ENCODE assay signal across 14 cellular contexts in the genomic region with DNA sequence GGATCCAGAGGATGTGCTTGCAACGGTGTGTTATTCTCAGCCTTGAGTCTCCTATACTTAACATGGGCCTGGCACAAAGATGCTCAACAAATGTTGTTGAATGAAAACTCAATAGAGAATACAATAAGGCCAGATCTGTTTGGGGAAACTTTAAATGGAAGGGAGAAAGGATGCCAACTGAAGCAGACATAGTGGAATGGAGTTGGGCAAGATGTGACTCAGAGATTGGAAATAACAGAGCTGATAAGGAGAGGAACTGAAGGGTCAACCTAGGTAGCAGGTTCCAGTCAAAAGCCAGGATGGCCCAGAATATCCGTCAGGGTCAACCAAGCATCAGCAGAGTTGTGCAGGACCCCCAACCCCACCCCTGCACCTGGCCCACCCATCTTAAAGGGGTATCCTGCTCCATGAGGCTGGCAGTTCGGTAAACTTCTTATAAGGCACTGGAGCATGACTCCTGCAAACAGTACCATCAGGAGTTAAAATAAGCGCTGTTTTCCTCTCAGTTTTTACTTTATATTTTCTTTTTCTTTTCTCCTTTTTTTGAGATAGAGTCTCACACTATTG. TPM values are rescaled to one million over a fixed set of nuclear protein-coding genes. Genes with fewer than 3 reads are reported as not detected.
DNase-seq lines count a peak whose midpoint lies in the region; ATAC-seq and TF ChIP-seq lines count a peak whose summit lies in the region.
"Had no signal": no experiment of that assay in that cellular context is flagged by ENCODE, and none has a peak within 500 bp of the region (broad histone marks: within the 10 kb centered on the region; RNA-seq: fewer than 3 reads in every experiment).

No MANE protein-coding gene starts in this region.

- intact Hi-C loops in activated CD4-positive, alpha-beta T cell treated with anti-CD3 and anti-CD28 coated beads for 36 hours (cut with DNase I, micrococcal nuclease): loop anchor here (1.0 to 10.0 kb wide), 10 partner anchors 16 to 557 kb away; a partner anchor contains a TSS
- intact Hi-C loops in OCI-LY7 (cut with micrococcal nuclease; ENCODE audit: unreplicated experiment) (loop anchor here (5.0 kb wide), 2 partner anchors 222 to 378 kb away; a partner anchor contains a TSS), colonic mucosa (cut with DNase I) (no loop called here)

- WGBS in trophoblast cell (ENCODE audit: extremely low coverage, insufficient coverage, insufficient read length): no CpG with 5 or more reads among the region's 4 CpGs

- TF ChIP-seq CTCF in OCI-LY7 (conservative IDR thresholded peaks at IDR 0.05; ENCODE audit: low read length): no peak
- TF ChIP-seq CTCF in coronary artery (IDR thresholded peaks at IDR 0.05): no peak
- no peak for TF ChIP-seq CTCF in colonic mucosa (IDR thresholded peaks at IDR 0.05)

- H3K27ac Mint-ChIP-seq in activated CD4-positive, alpha-beta T cell treated with anti-CD3 and anti-CD28 coated beads for 36 hours: peak overlapping the region; percentile 26
- H3K27ac Mint-ChIP-seq in activated T-cell treated with anti-CD3 and anti-CD28 coated beads, Interleukin-2, amount 50 U/mL, for 72 hours: no peak overlapping the region

- no peak for ATAC-seq in activated CD4-positive, alpha-beta T cell treated with anti-CD3 and anti-CD28 coated beads for 36 hours
- ATAC-seq in activated T-cell treated with anti-CD3 and anti-CD28 coated beads, Interleukin-2, amount 50 U/mL, for 72 hours (replicated peaks in 1 of 2): no peak

- H3K14ac ChIP-seq in trophoblast cell (ENCODE audit: low read length): no peak overlapping the region

- H3K4me3 ChIP-seq in OCI-LY7 (ENCODE audit: low read depth, low read length, poor library complexity, severe bottlenecking) (peak overlapping the region; percentile 92), coronary artery (no peak overlapping the region), trophoblast cell (ENCODE audit: low read depth, low read length) (no peak overlapping the region), colonic mucosa (no peak overlapping the region)

- H3K4me3 Mint-ChIP-seq in activated CD4-positive, alpha-beta T cell treated with anti-CD3 and anti-CD28 coated beads for 36 hours: peak overlapping the region; percentile 3
- H3K4me3 Mint-ChIP-seq in activated T-cell treated with anti-CD3 and anti-CD28 coated beads, Interleukin-2, amount 50 U/mL, for 72 hours: no peak overlapping the region

- CTCF ChIA-PET in activated CD4-positive, alpha-beta T cell treated with anti-CD3 and anti-CD28 coated beads for 36 hours (lab: Charles Lee): interaction anchor here (0.7 to 2.1 kb wide), 8 partner anchors 8 to 372 kb away, joined by 3 to 11 read pairs (median 6); a partner anchor contains a TSS
- CTCF ChIA-PET in OCI-LY7 (lab: Charles Lee; ENCODE audit: unreplicated experiment): interaction anchor here (1.0 kb wide), 1 partner anchor 24 kb away, joined by 3 read pairs; no protein-coding TSS in a partner anchor

- BruUV-seq in OCI-LY7 (replicated peaks; lab: Mats Ljungman, UMichigan): no TSS peak

- H4K20me1 ChIP-seq in OCI-LY7 (ENCODE audit: insufficient read depth, low read length): no peaks in the 10 kb centered on the region

- H3K9ac ChIP-seq in trophoblast cell (ENCODE audit: low read length) (no peak overlapping the region), colonic mucosa (ENCODE audit: low read depth in 2 of 2, low read length in 2 of 2) (no peak overlapping the region)

- H3K4me2 ChIP-seq in OCI-LY7 (ENCODE audit: low read length) (peak overlapping the region; percentile 96), trophoblast cell (ENCODE audit: low read length) (no peak overlapping the region)

- H3K27ac ChIP-seq in OCI-LY7 (ENCODE audit: low read depth, low read length, poor library complexity, severe bottlenecking) (no peak overlapping the region), coronary artery (no peak overlapping the region), trophoblast cell (ENCODE audit: low read depth, low read length) (no peak overlapping the region), colonic mucosa (no peak overlapping the region)

- no peak overlapping the region for H3K23ac ChIP-seq in trophoblast cell (ENCODE audit: low read length)

- H3K79me2 ChIP-seq in OCI-LY7 (ENCODE audit: insufficient read depth, low read depth, low read length): peaks cover 14% of the 10 kb centered on the region; the same call in 1 of the 2 replicates
- H3K79me2 ChIP-seq in trophoblast cell (ENCODE audit: control insufficient read depth, insufficient read depth, low read length, poor library complexity): no peaks in the 10 kb centered on the region

- no peak overlapping the region for H4K91ac ChIP-seq in trophoblast cell (ENCODE audit: low read depth, low read length)

- H3K27me3 Mint-ChIP-seq in activated CD4-positive, alpha-beta T cell treated with anti-CD3 and anti-CD28 coated beads for 36 hours: peaks cover 4% of the 10 kb centered on the region
- H3K27me3 Mint-ChIP-seq in activated T-cell treated with anti-CD3 and anti-CD28 coated beads, Interleukin-2, amount 50 U/mL, for 72 hours (ENCODE audit: low read depth): peaks cover 2% of the 10 kb centered on the region

- H2BK120ac ChIP-seq in trophoblast cell (ENCODE audit: insufficient read depth, low read length, poor library complexity): no peak overlapping the region

- peaks cover 30% of the 10 kb centered on the region for H3K4me1 Mint-ChIP-seq in activated CD4-positive, alpha-beta T cell treated with anti-CD3 and anti-CD28 coated beads for 36 hours
- peaks cover 37% of the 10 kb centered on the region for H3K4me1 Mint-ChIP-seq in activated T-cell treated with anti-CD3 and anti-CD28 coated beads, Interleukin-2, amount 50 U/mL, for 72 hours (ENCODE audit: low read depth)

- no peak overlapping the region for H2BK12ac ChIP-seq in trophoblast cell (ENCODE audit: low read length)

- no peak overlapping the region for H4K12ac ChIP-seq in trophoblast cell (ENCODE audit: low read depth, low read length)

- H3K36me3 Mint-ChIP-seq in activated CD4-positive, alpha-beta T cell treated with anti-CD3 and anti-CD28 coated beads for 36 hours (ENCODE audit: low read depth): no peaks in the 10 kb centered on the region
- no peaks in the 10 kb centered on the region for H3K36me3 Mint-ChIP-seq in activated T-cell treated with anti-CD3 and anti-CD28 coated beads, Interleukin-2, amount 50 U/mL, for 72 hours (ENCODE audit: insufficient read depth in 2 of 2)

- H3K4ac ChIP-seq in trophoblast cell (ENCODE audit: low read depth, low read length): no peak overlapping the region

- H3K27me3 ChIP-seq in trophoblast cell (ENCODE audit: insufficient read depth, low read length) (no peaks in the 10 kb centered on the region), colonic mucosa (no peaks in the 10 kb centered on the region)

- POLR2A ChIA-PET in activated CD4-positive, alpha-beta T cell treated with anti-CD3 and anti-CD28 coated beads for 36 hours (lab: Charles Lee): no interaction called here
- POLR2A ChIA-PET in OCI-LY7 (lab: Charles Lee): interaction anchor here (0.6 to 2.0 kb wide), 4 partner anchors 15 to 134 kb away, joined by 3 to 5 read pairs (median 4); a partner anchor contains a TSS

- H3K18ac ChIP-seq in trophoblast cell (ENCODE audit: low read length): no peak overlapping the region

- H3K9me3 ChIP-seq in OCI-LY7 (ENCODE audit: low read length) (no peaks in the 10 kb centered on the region), trophoblast cell (ENCODE audit: insufficient read depth, low read depth, low read length) (no peaks in the 10 kb centered on the region), colonic mucosa (no peaks in the 10 kb centered on the region)
- H3K9me3 ChIP-seq: heart right ventricle had no signal

- H3K79me1 ChIP-seq in trophoblast cell (ENCODE audit: low read length): peaks cover 4% of the 10 kb centered on the region

- no peaks in the 10 kb centered on the region for H3K36me3 ChIP-seq in OCI-LY7 (ENCODE audit: insufficient read depth, low read length)
- H3K36me3 ChIP-seq in trophoblast cell (ENCODE audit: control insufficient read depth in 1 of 2, insufficient read depth in 2 of 2, low read length in 2 of 2): no peaks in the 10 kb centered on the region
- H3K36me3 ChIP-seq in colonic mucosa: no peaks in the 10 kb centered on the region
- H3K36me3 ChIP-seq: heart right ventricle had no signal

- no peak overlapping the region for H4K8ac ChIP-seq in trophoblast cell (ENCODE audit: low read depth, low read length)

- no peaks in the 10 kb centered on the region for H3K9me2 ChIP-seq in OCI-LY7 (ENCODE audit: insufficient read depth, low read length)

- DNase-seq in activated CD4-positive, alpha-beta T cell treated with anti-CD3 and anti-CD28 coated beads for 36 hours: no peak
- no peak for DNase-seq in activated CD4-positive, alpha-beta T cell treated with anti-CD3 and anti-CD28 coated beads, Interleukin-2, amount 50 U/mL, for 48 hours
- DNase-seq in OCI-LY7 (ENCODE audit: low spot score) (no peak), coronary artery (ENCODE audit: low spot score) (peak; percentile 60), trophoblast cell (peak; percentile 35 to 77), colonic mucosa (no peak), HuH-7.5 (ENCODE audit: low spot score) (no peak)
- DNase-seq in activated T-cell treated with anti-CD3 and anti-CD28 coated beads, Interleukin-2, amount 50 U/mL, for 72 hours: no peak
- DNase-seq: activated CD4-positive, alpha-beta T cell treated with anti-CD3 and anti-CD28 coated beads for 1 hour; effector CD8-positive, alpha-beta T cell; heart right ventricle; MV-4-11; Right ventricle myocardium superior had no signal

- H2BK5ac ChIP-seq in trophoblast cell (ENCODE audit: low read depth, low read length, poor library complexity): no peak overlapping the region

- peaks cover 34% of the 10 kb centered on the region for H3K4me1 ChIP-seq in OCI-LY7 (ENCODE audit: insufficient read depth, low read length, poor library complexity, severe bottlenecking)
- H3K4me1 ChIP-seq in trophoblast cell (ENCODE audit: control insufficient read depth in 1 of 2, insufficient read depth in 2 of 2, low read length in 2 of 2): peaks cover 5 to 6% of the 10 kb centered on the region in 2 experiments
- peaks cover 5% of the 10 kb centered on the region for H3K4me1 ChIP-seq in colonic mucosa

- no peak overlapping the region for H2AK5ac ChIP-seq in trophoblast cell (ENCODE audit: low read length)

- no peaks in the 10 kb centered on the region for H3K9me3 Mint-ChIP-seq in activated CD4-positive, alpha-beta T cell treated with anti-CD3 and anti-CD28 coated beads for 36 hours (ENCODE audit: low read depth)
- H3K9me3 Mint-ChIP-seq in activated T-cell treated with anti-CD3 and anti-CD28 coated beads, Interleukin-2, amount 50 U/mL, for 72 hours: no peaks in the 10 kb centered on the region

- H2AFZ ChIP-seq in OCI-LY7 (ENCODE audit: low read length) (peak overlapping the region; percentile 96; the same call in 1 of the 2 replicates), trophoblast cell (ENCODE audit: insufficient read depth, low read length, poor library complexity) (no peak overlapping the region)

RNA-seq across cellular contexts. Expression of a gene that starts 1.0 kb away (rescaled TPM):
- 1 to 10 TPM; 5.5 to 5.6 TPM for total RNA-seq in activated CD4-positive, alpha-beta T cell treated with anti-CD3 and anti-CD28 coated beads for 36 hours
- total RNA-seq in OCI-LY7 (2014; rRNA removed; shearing (Covaris generic)): 7.5 and 8.4 TPM in 2 replicates
- total RNA-seq in OCI-LY7 (2022): 9.7 and 10.1 TPM in 2 replicates
- polyA plus RNA-seq in trophoblast cell (2013): 1.9 and 2.1 TPM in 2 replicates
- 1 to 10 TPM; 3.3 to 3.7 TPM for total RNA-seq in colonic mucosa
- 10 to 100 TPM in 1 of 2 donors, 1 to 10 TPM in 1; 9.0 to 10.8 TPM for total RNA-seq in activated T-cell treated with anti-CD3 and anti-CD28 coated beads, Interleukin-2, amount 50 U/mL, for 72 hours

RNA-seq across cellular contexts. Expression of a gene that starts 15.7 kb away (rescaled TPM):
- 1 to 10 TPM; 4.3 to 4.5 TPM for total RNA-seq in activated CD4-positive, alpha-beta T cell treated with anti-CD3 and anti-CD28 coated beads for 36 hours
- 4.6 TPM in 2 replicates for total RNA-seq in OCI-LY7 (2014; rRNA removed; shearing (Covaris generic))
- total RNA-seq in OCI-LY7 (2022) (9.5 and 12.2 TPM in 2 replicates), colonic mucosa (1 to 10 TPM; 2.4 to 4.1 TPM)
- polyA plus RNA-seq in trophoblast cell (2013): 14.2 and 14.8 TPM in 2 replicates
- 1 to 10 TPM; 5.4 to 5.6 TPM for total RNA-seq in activated T-cell treated with anti-CD3 and anti-CD28 coated beads, Interleukin-2, amount 50 U/mL, for 72 hours

RNA-seq across cellular contexts. Expression of a gene that starts 59.7 kb away (rescaled TPM):
- under 1 TPM; 0.53 to 0.91 TPM for total RNA-seq in activated CD4-positive, alpha-beta T cell treated with anti-CD3 and anti-CD28 coated beads for 36 hours
- total RNA-seq in OCI-LY7 (2014; rRNA removed; shearing (Covaris generic)): not detected in 2 replicates
- total RNA-seq in OCI-LY7 (2022) (0.10 and 0.35 TPM in 2 replicates), colonic mucosa (1 to 10 TPM; 2.8 to 3.6 TPM)
- polyA plus RNA-seq in trophoblast cell (2013): not detected in 2 replicates
- under 1 TPM; 0.39 to 0.67 TPM for total RNA-seq in activated T-cell treated with anti-CD3 and anti-CD28 coated beads, Interleukin-2, amount 50 U/mL, for 72 hours
- total RNA-seq: A673 had no signal

Comparison
In these comparisons a context has a peak if more than half of its experiments do, and no peak if none do; other contexts are left out.
1. DNase-seq: peak in coronary artery (single experiment) and trophoblast cell (2 of 2); none in activated CD4-positive, alpha-beta T cell treated with anti-CD3 and anti-CD28 coated beads for 36 hours (single experiment), activated CD4-positive, alpha-beta T cell treated with anti-CD3 and anti-CD28 coated beads, Interleukin-2, amount 50 U/mL, for 48 hours (0 of 2), OCI-LY7 (single experiment), colonic mucosa (single experiment), HuH-7.5 (single experiment) and activated T-cell treated with anti-CD3 and anti-CD28 coated beads, Interleukin-2, amount 50 U/mL, for 72 hours (0 of 2).